Comparison of ENCODE assay signal across 35 cellular contexts in the genomic region with DNA sequence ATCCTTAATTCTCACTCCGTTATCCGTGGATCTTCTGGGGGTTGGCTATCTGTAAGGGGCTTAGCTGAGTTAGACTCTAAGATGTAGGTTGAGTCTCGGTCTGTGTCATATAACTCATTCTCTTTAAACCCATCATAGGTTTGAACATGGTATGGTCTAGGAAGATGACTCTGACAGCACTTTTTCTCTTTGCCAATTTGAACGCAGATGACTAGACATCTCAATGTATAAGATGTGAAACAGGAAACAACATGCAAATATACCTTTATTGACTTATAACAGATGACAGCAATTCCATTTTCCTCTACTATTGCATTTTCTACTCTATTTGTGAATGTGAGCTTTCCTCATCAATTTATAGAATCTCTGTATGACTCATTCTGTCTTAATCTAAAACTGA.
"Had no signal": no experiment of that assay in that cellular context is flagged by ENCODE, and none has a peak within 500 bp of the region (broad histone marks: within the 10 kb centered on the region; RNA-seq: fewer than 3 reads in every experiment).

No MANE protein-coding gene starts in this region.

- H3K27ac ChIP-seq: adrenal gland, Peyer's patch, SJSA1 had no signal

- FAIRE-seq: bronchial epithelial cell had no signal

- H3K4me2 ChIP-seq: SK-N-SH had no signal

- H3K27me3 Mint-ChIP-seq: activated CD4-positive, alpha-beta memory T cell treated with anti-CD3 and anti-CD28 coated beads for 36 hours; brain had no signal

- DNase-seq: activated CD4-positive, alpha-beta memory T cell treated with anti-CD3 and anti-CD28 coated beads for 36 hours; activated CD4-positive, alpha-beta T cell treated with anti-CD3 and anti-CD28 coated beads for 4 hours; activated CD4-positive, alpha-beta T cell treated with anti-CD3 and anti-CD28 coated beads, Interleukin-2, amount 50 U/mL, for 1 hour; activated CD8-positive, alpha-beta memory T cell treated with anti-CD3 and anti-CD28 coated beads, Interleukin-2, amount 50 U/mL, for 4 hours; activated gamma-delta T cell treated with Interleukin-2 at 50 U/mL for 16 hours; activated naive CD4-positive, alpha-beta T cell treated with anti-CD3 and anti-CD28 coated beads for 36 hours; activated T-cell treated with anti-CD3 and anti-CD28 coated beads for 4 hours; activated T-cell treated with anti-CD3 and anti-CD28 coated beads, Interleukin-2, amount 50 U/mL, for 4 hours; adrenal gland; caudate nucleus; cerebellar nuclear complex; MG63; NCI-H1048; NCI-H1105 treated with DMSO at 0.1 percent for 48 hours; NCI-H1436; NCI-H1694; NCI-H2029; NCI-H510A; NCI-H526; NCI-H748 treated with DMSO at 0.1 percent for 48 hours; NK-92 treated with Interleukin-12 subunit alpha and Interleukin-12 subunit beta, amount 100 ng/mL, for 24 hours; PC-3; Peyer's patch; RPMI8226; SHP77 treated with DMSO at 0.1 percent for 48 hours; SK-N-SH had no signal

- H3K4me1 ChIP-seq: adrenal gland, Peyer's patch, SJSA1 had no signal

- ATAC-seq: activated CD4-positive, CD25-positive, alpha-beta regulatory T cell treated with anti-CD3 and anti-CD28 coated beads, Interleukin-2, amount 50 U/mL, for 24 hours; activated naive CD4-positive, alpha-beta T cell treated with anti-CD3 and anti-CD28 coated beads, Interleukin-2, amount 50 U/mL, for 72 hours; activated T-cell treated with anti-CD3 and anti-CD28 coated beads, Interleukin-2, amount 50 U/mL, for 4 hours; PC-3; WTC11 had no signal

- H3K27ac Mint-ChIP-seq: activated CD4-positive, alpha-beta memory T cell treated with anti-CD3 and anti-CD28 coated beads for 36 hours; activated naive CD4-positive, alpha-beta T cell treated with anti-CD3 and anti-CD28 coated beads for 36 hours; activated naive CD4-positive, alpha-beta T cell treated with anti-CD3 and anti-CD28 coated beads, Interleukin-2, amount 50 U/mL, for 72 hours; activated T-helper 1 cell treated with anti-CD3 and anti-CD28 coated beads, Interleukin-12 subunit alpha, Interleukin-12 subunit beta, Interleukin-2, Interleukin-4 antibody, amounts not matched to agents 30 ng/mL and 10 ng/mL and 1 ng/mL, durations not matched to agents 14 hours and 24 hours and 36 hours; brain; T-helper 1 cell treated with Interleukin-12 subunit alpha and Interleukin-12 subunit beta and Interleukin-4 antibody, amounts not matched to agents 30 μg/mL and 1 μg/mL, for 36 hours; T-helper 2 cell treated with Interferon-gamma antibody and Interleukin-4, amounts not matched to agents 5 μg/mL and 100 μg/mL, for 36 hours; WTC11 had no signal

- H3K9me3 ChIP-seq: adrenal gland, MG63, Peyer's patch, SJSA1, SK-N-SH had no signal

- H3K4me3 Mint-ChIP-seq: activated CD4-positive, alpha-beta memory T cell treated with anti-CD3 and anti-CD28 coated beads for 36 hours; activated naive CD4-positive, alpha-beta T cell treated with anti-CD3 and anti-CD28 coated beads for 36 hours; activated T-cell treated with anti-CD3 and anti-CD28 coated beads, Interleukin-2, amount 50 U/mL, for 4 hours; activated T-helper 1 cell treated with anti-CD3 and anti-CD28 coated beads, Interleukin-12 subunit alpha, Interleukin-12 subunit beta, Interleukin-2, Interleukin-4 antibody, amounts not matched to agents 30 ng/mL and 10 ng/mL and 1 ng/mL, durations not matched to agents 14 hours and 24 hours and 36 hours; brain; T-helper 1 cell treated with Interleukin-12 subunit alpha and Interleukin-12 subunit beta and Interleukin-4 antibody, amounts not matched to agents 30 μg/mL and 1 μg/mL, for 36 hours; T-helper 2 cell treated with Interferon-gamma antibody and Interleukin-4, amounts not matched to agents 5 μg/mL and 100 μg/mL, for 36 hours; WTC11 had no signal

- H3K36me3 ChIP-seq: adrenal gland, MG63, Peyer's patch, SJSA1 had no signal

- H3K9ac ChIP-seq: SK-N-SH had no signal

- H3K4me1 Mint-ChIP-seq: brain, WTC11 had no signal

- H3K4me3 ChIP-seq: adrenal gland, MG63, Peyer's patch, SJSA1 had no signal

- H3K27me3 ChIP-seq: adrenal gland, MG63, Peyer's patch, SJSA1 had no signal

- H3K9me3 Mint-ChIP-seq: activated T-helper 1 cell treated with anti-CD3 and anti-CD28 coated beads, Interleukin-12 subunit alpha, Interleukin-12 subunit beta, Interleukin-2, Interleukin-4 antibody, amounts not matched to agents 30 ng/mL and 10 ng/mL and 1 ng/mL, durations not matched to agents 14 hours and 24 hours and 36 hours; WTC11 had no signal

- H3K36me3 Mint-ChIP-seq: activated CD4-positive, alpha-beta memory T cell treated with anti-CD3 and anti-CD28 coated beads for 36 hours; brain; WTC11 had no signal
